28 cellular contexts compared by ENCODE assay signal in the genomic region with DNA sequence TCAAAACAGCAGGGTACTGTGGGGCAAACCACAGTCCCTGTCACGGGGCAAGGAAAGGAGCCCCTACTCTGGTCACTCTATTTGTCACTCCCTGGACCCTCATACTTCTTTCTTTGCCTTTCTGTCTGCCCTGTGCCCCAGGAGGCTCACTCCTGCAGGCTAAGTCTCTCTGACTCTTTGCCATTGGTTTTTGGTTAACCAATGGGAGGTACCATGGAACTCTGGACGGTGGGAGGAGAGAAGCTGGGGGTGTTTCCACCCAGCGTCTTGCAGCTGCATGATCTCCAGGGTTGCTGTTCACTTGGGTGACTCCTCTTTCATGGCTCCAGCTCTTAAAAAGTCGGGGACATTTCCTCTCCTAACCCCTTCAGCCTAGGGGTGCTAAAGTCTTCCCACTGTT.
"Had no signal": no experiment of that assay in that cellular context is flagged by ENCODE, and none has a peak within 500 bp of the region (broad histone marks: within the 10 kb centered on the region; RNA-seq: fewer than 3 reads in every experiment).

No MANE protein-coding gene starts in this region.

- H3K4me3 ChIP-seq: ascending aorta, left ventricle myocardium inferior, lung, neural progenitor cell, right atrium auricular region, stomach, thyroid gland, upper lobe of right lung had no signal

- DNase-seq: activated B cell treated with CpG ODN at 0.5 μM for 24 hours; activated CD4-positive, alpha-beta T cell treated with anti-CD3 and anti-CD28 coated beads for 4 hours; activated CD4-positive, alpha-beta T cell treated with anti-CD3 and anti-CD28 coated beads, Interleukin-2, amount 50 U/mL, for 48 hours; activated CD8-positive, alpha-beta memory T cell treated with anti-CD3 and anti-CD28 coated beads for 24 hours; activated CD8-positive, alpha-beta memory T cell treated with anti-CD3 and anti-CD28 coated beads, Interleukin-2, amount 50 U/mL, for 4 hours; activated gamma-delta T cell; activated naive CD4-positive, alpha-beta T cell treated with anti-CD3 and anti-CD28 coated beads, Interleukin-2, amount 10 ng/mL, durations not matched to agents 7 days and 5 days; activated naive CD8-positive, alpha-beta T cell treated with anti-CD3 and anti-CD28 coated beads, Interleukin-2, amount 10 ng/mL, durations not matched to agents 7 days and 5 days; activated T-cell treated with anti-CD3 and anti-CD28 coated beads, Interleukin-2, amount 50 U/mL, for 24 hours; brain microvascular endothelial cell; cortex of kidney; endodermal cell; foreskin melanocyte; left ventricle myocardium inferior; mesendoderm; natural killer cell; occipital lobe; stimulated activated CD4-positive, alpha-beta T cell treated with anti-CD3 and anti-CD28 coated beads, Interleukin-15, amount 100 ng/mL, for 24 hours; stimulated activated CD4-positive, alpha-beta T cell treated with anti-CD3 and anti-CD28 coated beads, Interleukin-2, amount 100 ng/mL, for 24 hours; stimulated activated naive B cell treated with anti-CD40 and anti-IgM and Interleukin-4, amounts not matched to agents 10 μg/mL and 1 μg/mL and 100 μg/mL, for 72 hours; stomach; thyroid gland; upper lobe of right lung had no signal

- H3K9me3 Mint-ChIP-seq: activated B cell treated with CpG ODN at 0.5 μM for 24 hours; activated naive CD4-positive, alpha-beta T cell treated with anti-CD3 and anti-CD28 coated beads, Interleukin-2, amount 10 ng/mL, durations not matched to agents 7 days and 5 days; activated naive CD8-positive, alpha-beta T cell treated with anti-CD3 and anti-CD28 coated beads, Interleukin-2, amount 10 ng/mL, durations not matched to agents 7 days and 5 days; activated T-cell treated with anti-CD3 and anti-CD28 coated beads, Interleukin-2, amount 50 U/mL, for 24 hours; endodermal cell; natural killer cell; stimulated activated naive B cell treated with anti-CD40 and anti-IgM and Interleukin-4, amounts not matched to agents 10 μg/mL and 1 μg/mL and 100 μg/mL, for 72 hours had no signal

- H3K36me3 Mint-ChIP-seq: activated naive CD4-positive, alpha-beta T cell treated with anti-CD3 and anti-CD28 coated beads, Interleukin-2, amount 10 ng/mL, durations not matched to agents 7 days and 5 days; activated naive CD8-positive, alpha-beta T cell treated with anti-CD3 and anti-CD28 coated beads, Interleukin-2, amount 10 ng/mL, durations not matched to agents 7 days and 5 days; natural killer cell; neural progenitor cell; stimulated activated naive B cell treated with anti-CD40 and anti-IgM and Interleukin-4, amounts not matched to agents 10 μg/mL and 1 μg/mL and 100 μg/mL, for 72 hours had no signal

- ATAC-seq: esophagus mucosa; natural killer cell; stimulated activated naive B cell treated with anti-CD40 and anti-IgM and Interleukin-4, amounts not matched to agents 10 μg/mL and 1 μg/mL and 100 μg/mL, for 72 hours; upper lobe of right lung had no signal

- H3K27me3 ChIP-seq: ascending aorta, brain microvascular endothelial cell, neural progenitor cell, right atrium auricular region, thyroid gland, upper lobe of right lung had no signal

- H3K4me3 Mint-ChIP-seq: activated B cell treated with CpG ODN at 0.5 μM for 24 hours; activated naive CD4-positive, alpha-beta T cell treated with anti-CD3 and anti-CD28 coated beads, Interleukin-2, amount 10 ng/mL, durations not matched to agents 7 days and 5 days; activated naive CD8-positive, alpha-beta T cell treated with anti-CD3 and anti-CD28 coated beads, Interleukin-2, amount 10 ng/mL, durations not matched to agents 7 days and 5 days; activated T-cell treated with anti-CD3 and anti-CD28 coated beads, Interleukin-2, amount 50 U/mL, for 24 hours; endodermal cell; natural killer cell; stimulated activated naive B cell treated with anti-CD40 and anti-IgM and Interleukin-4, amounts not matched to agents 10 μg/mL and 1 μg/mL and 100 μg/mL, for 72 hours had no signal

- H3K4me1 ChIP-seq: ascending aorta, left ventricle myocardium inferior, neural progenitor cell, right atrium auricular region, stomach, thyroid gland, upper lobe of right lung had no signal

- H2AFZ ChIP-seq: neural progenitor cell had no signal

- H3K27ac ChIP-seq: ascending aorta, brain microvascular endothelial cell, left ventricle myocardium inferior, neural progenitor cell, right atrium auricular region, stomach, thyroid gland, upper lobe of right lung had no signal

- H3K36me3 ChIP-seq: ascending aorta, brain microvascular endothelial cell, left ventricle myocardium inferior, neural progenitor cell, right atrium auricular region, stomach, thyroid gland, upper lobe of right lung had no signal

- H3K27ac Mint-ChIP-seq: activated B cell treated with CpG ODN at 0.5 μM for 24 hours; activated naive CD4-positive, alpha-beta T cell treated with anti-CD3 and anti-CD28 coated beads, Interleukin-2, amount 10 ng/mL, durations not matched to agents 7 days and 5 days; activated naive CD8-positive, alpha-beta T cell treated with anti-CD3 and anti-CD28 coated beads, Interleukin-2, amount 10 ng/mL, durations not matched to agents 7 days and 5 days; activated T-cell treated with anti-CD3 and anti-CD28 coated beads, Interleukin-2, amount 50 U/mL, for 24 hours; endodermal cell; natural killer cell; neural progenitor cell; stimulated activated naive B cell treated with anti-CD40 and anti-IgM and Interleukin-4, amounts not matched to agents 10 μg/mL and 1 μg/mL and 100 μg/mL, for 72 hours had no signal

- H3K9ac ChIP-seq: neural progenitor cell had no signal

- H3K9me3 ChIP-seq: ascending aorta, left ventricle myocardium inferior, right atrium auricular region, stomach, thyroid gland, upper lobe of right lung had no signal

- H3K4me2 ChIP-seq: neural progenitor cell had no signal

- H3K4me1 Mint-ChIP-seq: activated B cell treated with CpG ODN at 0.5 μM for 24 hours; activated naive CD4-positive, alpha-beta T cell treated with anti-CD3 and anti-CD28 coated beads, Interleukin-2, amount 10 ng/mL, durations not matched to agents 7 days and 5 days; endodermal cell had no signal
